ENCODE assay signal across 12 cellular contexts in the genomic region with DNA sequence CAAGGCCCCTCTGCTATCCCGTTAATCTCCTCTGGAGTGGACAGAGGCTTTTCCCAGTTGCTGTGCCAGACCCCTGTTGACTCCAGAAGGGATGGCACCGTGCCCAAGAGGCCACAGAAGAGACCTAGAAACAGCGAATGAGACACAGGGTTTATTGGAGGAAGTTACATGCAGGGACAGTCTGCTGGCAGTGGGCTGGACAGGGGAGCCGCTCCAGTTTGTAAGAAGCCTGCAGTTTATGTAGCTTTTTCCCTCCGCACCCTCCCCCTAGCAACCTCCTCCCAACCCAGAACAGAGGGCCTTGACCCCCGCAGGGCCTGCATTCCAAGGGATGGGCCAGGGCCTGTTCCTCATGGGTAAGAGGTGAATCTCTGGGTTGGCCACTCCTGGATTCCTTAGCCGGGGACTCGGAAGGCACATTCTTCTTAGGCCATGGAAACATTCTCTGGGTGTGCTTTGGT.
DNase-seq lines count a peak whose midpoint lies in the region; ATAC-seq and TF ChIP-seq lines count a peak whose summit lies in the region.
"Had no signal": no experiment of that assay in that cellular context is flagged by ENCODE, and none has a peak within 500 bp of the region (broad histone marks: within the 10 kb centered on the region; RNA-seq: fewer than 3 reads in every experiment).

No MANE protein-coding gene starts in this region.

- no peak overlapping the region for H3K4me3 ChIP-seq in choroid plexus epithelial cell (ENCODE audit: low read depth, low read length)
- no peak overlapping the region for H3K4me3 ChIP-seq in mesodermal cell (ENCODE audit: extremely low read depth, insufficient read depth, low read length, poor library complexity, severe bottlenecking)
- H3K4me3 ChIP-seq: Peyer's patch had no signal

- H3K36me3 Mint-ChIP-seq in activated naive CD8-positive, alpha-beta T cell treated with anti-CD3 and anti-CD28 coated beads, Interleukin-2, amount 50 U/mL, for 24 hours (ENCODE audit: low read depth): no peaks in the 10 kb centered on the region

- intact Hi-C loops in left ventricle myocardium superior (cut with micrococcal nuclease) (no loop called here), Right ventricle myocardium inferior (cut with DNase I) (no loop called here)

- H3K4me1 ChIP-seq in mesodermal cell (ENCODE audit: control insufficient read depth, insufficient read depth, low read length, poor library complexity, severe bottlenecking): peaks cover 82% of the 10 kb centered on the region

- no peak overlapping the region for H3K4me3 Mint-ChIP-seq in activated naive CD8-positive, alpha-beta T cell treated with anti-CD3 and anti-CD28 coated beads, Interleukin-2, amount 50 U/mL, for 24 hours
- H3K4me3 Mint-ChIP-seq: activated CD4-positive, alpha-beta T cell treated with anti-CD3 and anti-CD28 coated beads, Interleukin-2, amount 10 ng/mL, durations not matched to agents 7 days and 5 days had no signal

- H3K4me1 Mint-ChIP-seq in activated naive CD8-positive, alpha-beta T cell treated with anti-CD3 and anti-CD28 coated beads, Interleukin-2, amount 50 U/mL, for 24 hours: peaks cover 36% of the 10 kb centered on the region

- ATAC-seq in left ventricle myocardium superior: no peak
- ATAC-seq in Right ventricle myocardium inferior: no peak
- no peak for ATAC-seq in activated naive CD8-positive, alpha-beta T cell treated with anti-CD3 and anti-CD28 coated beads, Interleukin-2, amount 50 U/mL, for 24 hours
- ATAC-seq in GM18907 (IDR thresholded peaks at IDR 0.05; ENCODE audit: unreplicated experiment): no peak
- ATAC-seq in GM18520 (IDR thresholded peaks at IDR 0.05; ENCODE audit: unreplicated experiment): no peak

- H3K36me3 ChIP-seq in mesodermal cell (ENCODE audit: control insufficient read depth, insufficient read depth, low read length): no peaks in the 10 kb centered on the region
- H3K36me3 ChIP-seq: Peyer's patch had no signal

- TF ChIP-seq CTCF in choroid plexus epithelial cell (conservative IDR thresholded peaks at IDR 0.05; ENCODE audit: low read depth, low read length): no peak

- no peaks in the 10 kb centered on the region for H3K9me3 ChIP-seq in mesodermal cell (ENCODE audit: control insufficient read depth, low read length)
- H3K9me3 ChIP-seq: Peyer's patch had no signal

- DNase-seq in left ventricle myocardium superior (peak; percentile 57), Right ventricle myocardium inferior (ENCODE audit: missing footprints) (no peak), choroid plexus epithelial cell (ENCODE audit: low read depth) (peak; percentile 68)
- DNase-seq in activated naive CD8-positive, alpha-beta T cell treated with anti-CD3 and anti-CD28 coated beads, Interleukin-2, amount 50 U/mL, for 24 hours: no peak
- no peak for DNase-seq in central memory CD4-positive, alpha-beta T cell
- DNase-seq: activated CD4-positive, alpha-beta T cell treated with anti-CD3 and anti-CD28 coated beads, Interleukin-2, amount 10 ng/mL, durations not matched to agents 7 days and 5 days; AML-193; amniotic stem cell had no signal

- no peak overlapping the region for H3K27ac Mint-ChIP-seq in activated naive CD8-positive, alpha-beta T cell treated with anti-CD3 and anti-CD28 coated beads, Interleukin-2, amount 50 U/mL, for 24 hours

- H3K9me3 Mint-ChIP-seq in activated naive CD8-positive, alpha-beta T cell treated with anti-CD3 and anti-CD28 coated beads, Interleukin-2, amount 50 U/mL, for 24 hours: no peaks in the 10 kb centered on the region
- H3K9me3 Mint-ChIP-seq: activated CD4-positive, alpha-beta T cell treated with anti-CD3 and anti-CD28 coated beads, Interleukin-2, amount 10 ng/mL, durations not matched to agents 7 days and 5 days had no signal

- H3K27ac ChIP-seq in mesodermal cell (ENCODE audit: low read depth, low read length, severe bottlenecking): peak overlapping the region; percentile 37

- WGBS in mesodermal cell (ENCODE audit: insufficient coverage in 2 of 2), 2 experiments: 51 to 63% methylated on average over 1 to 5 of the region's 8 CpGs

- H3K27me3 Mint-ChIP-seq in activated naive CD8-positive, alpha-beta T cell treated with anti-CD3 and anti-CD28 coated beads, Interleukin-2, amount 50 U/mL, for 24 hours: peaks cover 13% of the 10 kb centered on the region
- H3K27me3 Mint-ChIP-seq: activated CD4-positive, alpha-beta T cell treated with anti-CD3 and anti-CD28 coated beads, Interleukin-2, amount 10 ng/mL, durations not matched to agents 7 days and 5 days had no signal

Comparison
In these comparisons a context has a peak if more than half of its experiments do, and no peak if none do; other contexts are left out.
1. DNase-seq: peak in left ventricle myocardium superior (single experiment) and choroid plexus epithelial cell (single experiment); none in Right ventricle myocardium inferior (single experiment), activated naive CD8-positive, alpha-beta T cell treated with anti-CD3 and anti-CD28 coated beads, Interleukin-2, amount 50 U/mL, for 24 hours (single experiment) and central memory CD4-positive, alpha-beta T cell (single experiment).